ENCODE assay signal across 8 cellular contexts in the genomic region with DNA sequence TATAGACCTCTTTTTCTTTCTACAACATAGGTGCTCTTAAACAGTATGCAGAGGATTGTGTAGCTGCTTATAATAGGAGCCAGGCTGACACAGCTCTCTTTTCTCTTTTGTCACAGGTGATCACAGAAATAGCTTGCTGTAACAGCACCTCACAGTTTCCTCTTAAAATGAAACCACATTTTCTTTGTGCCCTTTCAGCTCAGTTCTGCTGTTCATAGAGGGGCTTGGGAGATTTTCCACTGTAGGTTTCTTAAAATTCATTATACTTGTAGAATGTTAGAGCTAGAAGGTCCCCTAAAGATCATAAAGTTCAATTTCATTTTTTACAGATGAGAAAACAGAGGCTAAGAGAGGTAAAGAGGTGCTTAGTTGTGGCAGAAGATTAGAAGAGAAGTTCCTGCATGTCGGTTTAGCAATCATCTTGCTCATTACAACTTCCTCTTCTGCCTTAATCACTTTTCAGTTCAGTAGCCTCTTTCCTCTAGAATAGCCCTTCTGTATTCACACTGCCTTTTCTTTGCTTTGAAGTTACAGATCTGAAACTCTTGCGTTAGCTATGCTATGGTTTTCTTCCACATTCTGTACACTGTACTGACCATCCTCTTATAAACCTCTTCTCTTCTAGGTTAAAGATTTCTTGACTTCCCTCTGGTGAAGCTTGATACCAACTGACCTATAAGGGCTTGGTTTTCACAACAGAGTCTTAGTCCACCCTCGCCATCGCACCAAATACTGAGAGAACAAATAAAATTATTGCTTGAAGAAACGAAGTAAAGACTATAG. TPM values are rescaled to one million over a fixed set of nuclear protein-coding genes. Genes with fewer than 3 reads are reported as not detected.
DNase-seq lines count a peak whose midpoint lies in the region; ATAC-seq and TF ChIP-seq lines count a peak whose summit lies in the region.

No MANE protein-coding gene starts in this region.

- intact Hi-C loops in posterior vena cava (cut with DNase I) = no loop called here

- no peak overlapping the region for H3K4me3 ChIP-seq in BLaER1
- no peak overlapping the region for H3K4me3 ChIP-seq in H7 (ENCODE audit: insufficient read depth, low read depth, low read length)

- peaks cover 97% of the 10 kb centered on the region for H3K4me1 Mint-ChIP-seq in activated CD8-positive, alpha-beta T cell treated with anti-CD3 and anti-CD28 coated beads, Interleukin-2, amount 10 ng/mL, durations not matched to agents 7 days and 5 days (ENCODE audit: low read depth)
- no peaks in the 10 kb centered on the region for H3K4me1 Mint-ChIP-seq in chondrocyte (ENCODE audit: low read depth)

- peaks cover 24% of the 10 kb centered on the region for H3K36me3 ChIP-seq in BLaER1
- no peaks in the 10 kb centered on the region; the same call in none of the 2 replicates for H3K36me3 ChIP-seq in H7 (replicated peaks; ENCODE audit: control insufficient read depth, insufficient read depth, low read length)

- H3K4me1 ChIP-seq in BLaER1 = peaks cover 68% of the 10 kb centered on the region

- H3K9me3 Mint-ChIP-seq in activated CD8-positive, alpha-beta T cell treated with anti-CD3 and anti-CD28 coated beads, Interleukin-2, amount 10 ng/mL, durations not matched to agents 7 days and 5 days (ENCODE audit: insufficient read depth) = peaks cover 4% of the 10 kb centered on the region
- H3K9me3 Mint-ChIP-seq in chondrocyte (ENCODE audit: low read depth) = peaks cover 3% of the 10 kb centered on the region

- no peaks in the 10 kb centered on the region for H3K27me3 ChIP-seq in BLaER1
- H3K27me3 ChIP-seq in H7 (ENCODE audit: control insufficient read depth, insufficient read depth, low read length) = no peaks in the 10 kb centered on the region

- H3K27ac ChIP-seq in BLaER1 = peak overlapping the region; percentile 37

- POLR2A ChIA-PET in activated CD8-positive, alpha-beta T cell treated with anti-CD3 and anti-CD28 coated beads, Interleukin-2, amount 10 ng/mL, durations not matched to agents 7 days and 5 days (lab: Charles Lee) = interaction anchor here (0.7 to 2.0 kb wide), 6 partner anchors 9 to 35 kb away, joined by 3 to 31 read pairs (median 4); a partner anchor contains a TSS

- peak; percentile 67 for DNase-seq in activated CD8-positive, alpha-beta T cell treated with anti-CD3 and anti-CD28 coated beads, Interleukin-2, amount 10 ng/mL, durations not matched to agents 7 days and 5 days
- DNase-seq in NCI-H510A (lab: John Stamatoyannopoulos, UW) = no peak
- no peak for DNase-seq in posterior vena cava (ENCODE audit: low spot score)
- DNase-seq in H7 = no peak
- DNase-seq in chondrocyte (ENCODE audit: low spot score) = no peak

- ATAC-seq in GM19328 (IDR thresholded peaks at IDR 0.05; ENCODE audit: unreplicated experiment) = peak; percentile 35
- ATAC-seq in HG03342 (IDR thresholded peaks at IDR 0.05; ENCODE audit: unreplicated experiment) = peak; percentile 52
- peak; percentile 63 for ATAC-seq in activated CD8-positive, alpha-beta T cell treated with anti-CD3 and anti-CD28 coated beads, Interleukin-2, amount 10 ng/mL, durations not matched to agents 7 days and 5 days

- H3K36me3 Mint-ChIP-seq in activated CD8-positive, alpha-beta T cell treated with anti-CD3 and anti-CD28 coated beads, Interleukin-2, amount 10 ng/mL, durations not matched to agents 7 days and 5 days (ENCODE audit: low read depth) = peaks cover 81% of the 10 kb centered on the region
- peaks cover 23% of the 10 kb centered on the region for H3K36me3 Mint-ChIP-seq in chondrocyte (ENCODE audit: low read depth)

- H3K27me3 Mint-ChIP-seq in activated CD8-positive, alpha-beta T cell treated with anti-CD3 and anti-CD28 coated beads, Interleukin-2, amount 10 ng/mL, durations not matched to agents 7 days and 5 days (ENCODE audit: low read depth) = no peaks in the 10 kb centered on the region
- no peaks in the 10 kb centered on the region for H3K27me3 Mint-ChIP-seq in chondrocyte (ENCODE audit: low read depth)

- no peak for TF ChIP-seq CTCF in chondrocyte (IDR thresholded peaks at IDR 0.05)

- peak overlapping the region; percentile 68 for H3K4me2 ChIP-seq in BLaER1

- H3K9ac ChIP-seq in BLaER1 = peak overlapping the region; percentile 42

- H4K20me1 ChIP-seq in BLaER1 = no peaks in the 10 kb centered on the region

- peaks cover 15% of the 10 kb centered on the region for H3K9me3 ChIP-seq in BLaER1

- peak overlapping the region; percentile 90 for H3K27ac Mint-ChIP-seq in activated CD8-positive, alpha-beta T cell treated with anti-CD3 and anti-CD28 coated beads, Interleukin-2, amount 10 ng/mL, durations not matched to agents 7 days and 5 days
- H3K27ac Mint-ChIP-seq in chondrocyte (ENCODE audit: unreplicated experiment) = no peak overlapping the region

- CTCF ChIA-PET in activated CD8-positive, alpha-beta T cell treated with anti-CD3 and anti-CD28 coated beads, Interleukin-2, amount 10 ng/mL, durations not matched to agents 7 days and 5 days (lab: Charles Lee) = interaction anchor here (0.7 to 1.7 kb wide), 11 partner anchors 9 to 103 kb away, joined by 3 to 12 read pairs (median 4); a partner anchor contains a TSS

- peak overlapping the region; percentile 48 for H3K4me3 Mint-ChIP-seq in activated CD8-positive, alpha-beta T cell treated with anti-CD3 and anti-CD28 coated beads, Interleukin-2, amount 10 ng/mL, durations not matched to agents 7 days and 5 days
- no peak overlapping the region for H3K4me3 Mint-ChIP-seq in chondrocyte (ENCODE audit: unreplicated experiment)

RNA-seq across cellular contexts. Expression of a gene that starts 35.1 kb away (rescaled TPM):
- 10 to 100 TPM; 51.8 to 57.9 TPM for total RNA-seq in activated CD8-positive, alpha-beta T cell treated with anti-CD3 and anti-CD28 coated beads, Interleukin-2, amount 10 ng/mL, durations not matched to agents 7 days and 5 days
- 10 to 100 TPM; 11.3 to 11.8 TPM for total RNA-seq in posterior vena cava
- 16.5 and 17.2 TPM in 2 replicates for total RNA-seq in H7 (2014; rRNA removed; shearing (Covaris generic))
- total RNA-seq in chondrocyte = 10.4 to 15.1 TPM (median 12.9 TPM) in 3 replicates
